8 cellular contexts compared by ENCODE assay signal in genomic region chr1:12472798-12473551, GRCh38.
DNase-seq lines count a peak whose midpoint lies in the region; ATAC-seq and TF ChIP-seq lines count a peak whose summit lies in the region.

No MANE protein-coding gene starts in this region.

- no peaks in the 10 kb centered on the region for H3K9me2 ChIP-seq in hepatocyte (replicated peaks; ENCODE audit: insufficient read depth)

- H4K20me1 ChIP-seq in hepatocyte (ENCODE audit: insufficient read depth, poor library complexity, severe bottlenecking) = no peaks in the 10 kb centered on the region

- no peaks in the 10 kb centered on the region for H3K27me3 Mint-ChIP-seq in Calu3 (ENCODE audit: unreplicated experiment)

- BruUV-seq in Calu3 (replicated peaks; lab: Mats Ljungman, UMichigan) = no TSS peak

- no peaks in the 10 kb centered on the region for H3K27me3 ChIP-seq in hepatocyte

- peaks cover 67% of the 10 kb centered on the region for H3K4me1 ChIP-seq in hepatocyte (ENCODE audit: insufficient read depth)

- H3K36me3 ChIP-seq in hepatocyte (replicated peaks; ENCODE audit: insufficient read depth, low read depth) = no peaks in the 10 kb centered on the region

- no peak overlapping the region for H2AFZ ChIP-seq in hepatocyte

- H3K4me3 Mint-ChIP-seq in Calu3 (ENCODE audit: low read depth, unreplicated experiment) = no peak overlapping the region

- H3K27ac ChIP-seq in hepatocyte = peak overlapping the region; percentile 89

- WGBS in hepatocyte (ENCODE audit: low lambda C conversion rate, missing lambda C conversion rate) = 60% methylated on average over 12 of the region's 12 CpGs

- H3K27ac Mint-ChIP-seq in Calu3 (ENCODE audit: unreplicated experiment) = no peak overlapping the region

- H3K79me2 ChIP-seq in hepatocyte = no peaks in the 10 kb centered on the region

- DNase-seq in activated CD8-positive, alpha-beta memory T cell treated with anti-CD3 and anti-CD28 coated beads, Interleukin-2, amount 50 U/mL, for 4 hours = peak; percentile 76
- DNase-seq in hepatocyte (ENCODE audit: low spot score) (peak; percentile 65), Calu3 (no peak)
- peak; percentile 64 for DNase-seq in stimulated activated CD8-positive, alpha-beta memory T cell treated with anti-CD3 and anti-CD28 coated beads, Interleukin-4, amount 100 ng/mL, for 24 hours (ENCODE audit: low read depth)

- H3K9me3 Mint-ChIP-seq in Calu3 (ENCODE audit: low read depth, unreplicated experiment) = no peaks in the 10 kb centered on the region

- intact Hi-C loops in Calu3 (cut with micrococcal nuclease; ENCODE audit: unreplicated experiment) = no loop called here

- CTCF ChIA-PET in Calu3 (lab: Charles Lee) = interaction anchor here (0.5 kb wide), 1 partner anchor 16 kb away, joined by 6 read pairs; no protein-coding TSS in a partner anchor

- ATAC-seq in HG02981 (IDR thresholded peaks at IDR 0.05; ENCODE audit: unreplicated experiment) (peak; percentile 48), HG03565 (IDR thresholded peaks at IDR 0.05; ENCODE audit: unreplicated experiment) (no peak), HG03045 (IDR thresholded peaks at IDR 0.05; ENCODE audit: unreplicated experiment) (no peak), HG03025 (IDR thresholded peaks at IDR 0.05; ENCODE audit: low FRiP score, unreplicated experiment) (no peak)

- no peaks in the 10 kb centered on the region for H3K9me3 ChIP-seq in hepatocyte (ENCODE audit: low read depth)

- peaks cover 10% of the 10 kb centered on the region for H3K36me3 Mint-ChIP-seq in Calu3 (ENCODE audit: insufficient read depth, unreplicated experiment)

- H3K4me1 Mint-ChIP-seq in Calu3 (ENCODE audit: low read depth, unreplicated experiment) = peaks cover 26% of the 10 kb centered on the region

- TF ChIP-seq CTCF in hepatocyte (IDR thresholded peaks at IDR 0.05; ENCODE audit: poor library complexity) (no peak), Calu3 (IDR thresholded peaks at IDR 0.05; ENCODE audit: unreplicated experiment) (no peak)

- H3K4me2 ChIP-seq in hepatocyte = peak overlapping the region; percentile 8

- H3K4me3 ChIP-seq in hepatocyte = no peak overlapping the region
